ENCODE assay signal across 8 cellular contexts in genomic region chr12:95548056-95548538, GRCh38. TPM values are rescaled to one million over a fixed set of nuclear protein-coding genes. Genes with fewer than 3 reads are reported as not detected.
DNase-seq lines count a peak whose midpoint lies in the region; ATAC-seq and TF ChIP-seq lines count a peak whose summit lies in the region.

No MANE protein-coding gene starts in this region.

- ATAC-seq in WTC11, result peak; percentile 9

- H3K79me1 ChIP-seq in mesenchymal stem cell (replicated peaks; ENCODE audit: low read length, poor library complexity, severe bottlenecking), result no peaks in the 10 kb centered on the region

- H3K23ac ChIP-seq in mesenchymal stem cell (ENCODE audit: low read length in 2 of 2), result peak overlapping the region in 1 of 2 experiments; percentile 90

- H3K27ac Mint-ChIP-seq in WTC11, result peak overlapping the region; percentile 91

- no peaks in the 10 kb centered on the region for H3K9me3 ChIP-seq in mesenchymal stem cell (ENCODE audit: control insufficient read depth, low read length)

- no peak for TF ChIP-seq CTCF in WTC11 (IDR thresholded peaks at IDR 0.05)
- TF ChIP-seq CTCF in dorsolateral prefrontal cortex (IDR thresholded peaks at IDR 0.05 in 54 of 56, conservative IDR thresholded peaks at IDR 0.05 in 2 of 56; ENCODE audit: low read depth in 1 of 56, partially characterized antibody in 56 of 56), result peak in 1 of 56 donors; percentile 0

- H3K18ac ChIP-seq in mesenchymal stem cell (ENCODE audit: low read depth in 1 of 2, low read length in 2 of 2), result no peak overlapping the region

- peak overlapping the region; percentile 98 for H3K4me2 ChIP-seq in mesenchymal stem cell (ENCODE audit: low read length, poor library complexity, severe bottlenecking)

- no peak overlapping the region for H2BK15ac ChIP-seq in mesenchymal stem cell (ENCODE audit: low read depth, poor library complexity, severe bottlenecking)

- H3K4ac ChIP-seq in mesenchymal stem cell (ENCODE audit: low read depth in 1 of 2, low read length in 2 of 2), result no peak overlapping the region

- H2AK5ac ChIP-seq in mesenchymal stem cell (ENCODE audit: low read length, severe bottlenecking), result no peak overlapping the region

- H4K91ac ChIP-seq in mesenchymal stem cell (ENCODE audit: low read length), result no peak overlapping the region

- WGBS in mesenchymal stem cell, result 2% methylated on average over 42 of the region's 50 CpGs

- peak overlapping the region in 42 of 59 donors; percentile 4 to 88 (median 54) for H3K27ac ChIP-seq in dorsolateral prefrontal cortex
- H3K27ac ChIP-seq in mesenchymal stem cell (ENCODE audit: low read length, poor library complexity, severe bottlenecking), result no peak overlapping the region

- H3K36me3 ChIP-seq in mesenchymal stem cell (ENCODE audit: control insufficient read depth in 1 of 2, insufficient read depth in 2 of 2, low read depth in 1 of 2, low read length in 2 of 2), result no peaks in the 10 kb centered on the region

- H3K9ac ChIP-seq in mesenchymal stem cell (ENCODE audit: low read length), result peak overlapping the region; percentile 79

- no peak overlapping the region for H2BK5ac ChIP-seq in mesenchymal stem cell (ENCODE audit: low read depth, low read length, poor library complexity, severe bottlenecking)

- H4K8ac ChIP-seq in mesenchymal stem cell (ENCODE audit: low read length), result no peak overlapping the region

- H3K36me3 Mint-ChIP-seq in WTC11, result peaks cover 13% of the 10 kb centered on the region

- DNase-seq in NCI-H1417 (lab: John Stamatoyannopoulos, UW) (peak; percentile 56 to 72 (median 65)), NCI-H1417 treated with DMSO at 0.1 percent for 48 hours (lab: John Stamatoyannopoulos, UW) (no peak), WTC11 (ENCODE audit: low spot score) (peak; percentile 67), dorsolateral prefrontal cortex (peak in 5 of 10 donors; percentile 10 to 70 (median 35)), mesenchymal stem cell (peak; percentile 7), HuH-7 (ENCODE audit: low spot score) (no peak), HPDE6-E6E7 (ENCODE audit: extremely low spot score) (no peak)
- DNase-seq in stimulated activated naive CD4-positive, alpha-beta T cell (lab: John Stamatoyannopoulos, UW), result peak in 4 of 6 experiments; percentile 25 to 71 (median 60)

- H3K4me1 Mint-ChIP-seq in WTC11, result peaks cover 48% of the 10 kb centered on the region

- H2BK120ac ChIP-seq in mesenchymal stem cell (ENCODE audit: low read depth, low read length), result no peak overlapping the region

- H3K27me3 ChIP-seq in dorsolateral prefrontal cortex, result peaks cover 0 to 22% (median 0%) of the 10 kb centered on the region in 45 donors
- peaks cover 27 to 29% of the 10 kb centered on the region in 2 experiments for H3K27me3 ChIP-seq in mesenchymal stem cell (ENCODE audit: control insufficient read depth in 1 of 2, insufficient read depth in 1 of 2, low read length in 2 of 2)

- peak overlapping the region; percentile 91 for H3K4me3 Mint-ChIP-seq in WTC11

- H3K27me3 Mint-ChIP-seq in WTC11 (ENCODE audit: low read depth), result no peaks in the 10 kb centered on the region

- H2BK12ac ChIP-seq in mesenchymal stem cell (ENCODE audit: low read length in 2 of 2), result no peak overlapping the region

- intact Hi-C loops in dorsolateral prefrontal cortex (cut with DNase I), result no loop called here

- peaks cover 12% of the 10 kb centered on the region for H3K4me1 ChIP-seq in mesenchymal stem cell (ENCODE audit: control insufficient read depth, insufficient read depth, low read depth, low read length)

- POLR2A ChIA-PET in WTC11 (lab: Charles Lee), result interaction anchor here (1.0 to 1.8 kb wide), 3 partner anchors 26 to 331 kb away, joined by 3 to 8 read pairs (median 4); partner anchors contain the start of genes FGD6, METAP2 and VEZT

- H3K14ac ChIP-seq in mesenchymal stem cell (ENCODE audit: low read length in 2 of 2), result no peak overlapping the region

- H3K9me3 Mint-ChIP-seq in WTC11, result 0 out of 2 replicates have a peak, but pooled peaks cover 4% of the 10 kb centered on the region

- CTCF ChIA-PET in WTC11 (lab: Charles Lee), result interaction anchor here (1.1 to 1.8 kb wide), 3 partner anchors 14 to 32 kb away, joined by 3 to 11 read pairs (median 9); no protein-coding TSS in a partner anchor

- H3K4me3 ChIP-seq in dorsolateral prefrontal cortex (peak overlapping the region; percentile 50 to 92 (median 80)), mesenchymal stem cell (ENCODE audit: insufficient read depth in 1 of 2, low read depth in 1 of 2, low read length in 2 of 2) (peak overlapping the region; percentile 78 to 82)

- no peak overlapping the region for H2AFZ ChIP-seq in mesenchymal stem cell (ENCODE audit: low read depth, low read length)

TF ChIP-seq in WTC11, 78 proteins besides CTCF, POLR2A, EP300 and RAD21:
- TF ChIP-seq TP53 (CRISPR knock-in tag; IDR thresholded peaks at IDR 0.05) (no peak), HMGXB4 (CRISPR knock-in tag; IDR thresholded peaks at IDR 0.05) (peak; percentile 80; the same call in 1 of the 2 replicates), USF2 (CRISPR knock-in tag; IDR thresholded peaks at IDR 0.05) (no peak; the same call in 1 of the 2 replicates), IRF1 (CRISPR knock-in tag; IDR thresholded peaks at IDR 0.05) (0 out of 2 replicates have a peak, but pooled peaks have one; percentile 7), ZNF219 (CRISPR knock-in tag; IDR thresholded peaks at IDR 0.05; ENCODE audit: borderline replicate concordance) (peak; percentile 17; the same call in 1 of the 2 replicates), ESRRA (CRISPR knock-in tag; IDR thresholded peaks at IDR 0.05; ENCODE audit: borderline replicate concordance) (peak; percentile 60; the same call in 1 of the 2 replicates), ZBTB21 (CRISPR knock-in tag; IDR thresholded peaks at IDR 0.05; ENCODE audit: borderline replicate concordance) (peak; percentile 26; the same call in 1 of the 2 replicates), ZMAT4 (CRISPR knock-in tag; IDR thresholded peaks at IDR 0.05) (0 out of 2 replicates have a peak, but pooled peaks have one; percentile 2), USF1 (CRISPR knock-in tag; IDR thresholded peaks at IDR 0.05) (peak; percentile 31; the same call in 1 of the 2 replicates), PREB (CRISPR knock-in tag; IDR thresholded peaks at IDR 0.05; ENCODE audit: borderline replicate concordance) (no peak), KAT7 (CRISPR knock-in tag; IDR thresholded peaks at IDR 0.05; ENCODE audit: borderline replicate concordance) (peak; percentile 84; the same call in 1 of the 2 replicates), NR3C1 (CRISPR knock-in tag; conservative IDR thresholded peaks at IDR 0.05; ENCODE audit: low read depth) (0 out of 2 replicates have a peak, but pooled peaks have one; percentile 26)

RNA-seq across cellular contexts. Expression of gene USP44, which starts 3.2 kb away (rescaled TPM):
- total RNA-seq in WTC11 (2021) (93.4 to 120 TPM (median 116 TPM) in 3 replicates), dorsolateral prefrontal cortex (1 to 10 TPM; 1.1 to 7.8 (median 3.0) TPM)
- 0.01 TPM for polyA plus RNA-seq in mesenchymal stem cell (2013, experiment 1 of 2)
- 0.05 TPM for polyA plus RNA-seq in mesenchymal stem cell (2013, experiment 2 of 2)

Comparison
In these comparisons a context has a peak if more than half of its experiments do, and no peak if none do; other contexts are left out.
1. DNase-seq: peak in NCI-H1417 (3 of 3), WTC11 (single experiment), mesenchymal stem cell (single experiment) and stimulated activated naive CD4-positive, alpha-beta T cell (4 of 6); none in NCI-H1417 treated with DMSO at 0.1 percent for 48 hours (single experiment), HuH-7 (single experiment) and HPDE6-E6E7 (single experiment).
2. RNA of gene USP44, which starts 3.2 kb away (total RNA-seq): 93.4 to 120 TPM in WTC11; 1.1 to 7.8 TPM in dorsolateral prefrontal cortex; every median in the first group is over 10 times any median in the second.